Comparison of ENCODE assay signal across 8 cellular contexts in genomic region chr6:158649289-158650143, GRCh38. TPM values are rescaled to one million over a fixed set of nuclear protein-coding genes. Genes with fewer than 3 reads are reported as not detected.
DNase-seq lines count a peak whose midpoint lies in the region; ATAC-seq, FAIRE-seq and TF ChIP-seq lines count a peak whose summit lies in the region.

Gene SYTL3 (plus strand): TSS chr6:158650054. CDS start chr6:158663269, 13,215 bp downstream.

- CTCF ChIA-PET in HepG2 (lab: Yijun Ruan, JAX; ENCODE audit: low intra/inter-chr PET ratio, low total read pairs) = no interaction called here

- ATAC-seq in HepG2 (no peak), HG03175 (IDR thresholded peaks at IDR 0.05; ENCODE audit: unreplicated experiment) (peak; percentile 56), left colon (peak; percentile 16)

- H3K27ac Mint-ChIP-seq in activated naive CD8-positive, alpha-beta T cell treated with anti-CD3 and anti-CD28 coated beads for 36 hours = peak within 1 kb of the TSS; percentile 94

- no peaks in the 10 kb centered on the region for H4K20me1 ChIP-seq in HepG2 (ENCODE audit: insufficient read depth, low read length)

- H3K36me3 ChIP-seq in liver (ENCODE audit: control insufficient read depth in 4 of 4, insufficient read depth in 3 of 4, low read depth in 1 of 4, low read length in 3 of 4) = no peaks in the 10 kb centered on the region
- no peaks in the 10 kb centered on the region for H3K36me3 ChIP-seq in HepG2 (replicated peaks in 1 of 2; ENCODE audit: control insufficient read depth in 1 of 2, insufficient read depth in 2 of 2, low read length in 2 of 2)

- no peaks in the 10 kb centered on the region for H3K27me3 Mint-ChIP-seq in activated naive CD8-positive, alpha-beta T cell treated with anti-CD3 and anti-CD28 coated beads for 36 hours

- POLR2A ChIA-PET in HepG2 (lab: Yijun Ruan, JAX) = no interaction called here

- in situ Hi-C loops in HepG2 (cut with HindIII; ENCODE audit: extremely low pct_ligation_motif_present, low pct_unique_long_range_greater_than_20kb) = no loop called here

- no peaks in the 10 kb centered on the region for H3K27me3 ChIP-seq in liver (ENCODE audit: control insufficient read depth in 4 of 4, insufficient read depth in 4 of 4, low read length in 3 of 4)
- peaks cover 2 to 30% of the 10 kb centered on the region in 2 experiments; a peak in 3 of 5 replicates for H3K27me3 ChIP-seq in HepG2 (ENCODE audit: control insufficient read depth in 1 of 2, insufficient read depth in 2 of 2, low read length in 2 of 2)

- H3K4me3 Mint-ChIP-seq in activated naive CD8-positive, alpha-beta T cell treated with anti-CD3 and anti-CD28 coated beads for 36 hours = peak within 1 kb of the TSS; percentile 86

- no peak for FAIRE-seq in HepG2 (lab: Jason Lieb, UNC)

- H3K4me1 ChIP-seq in liver (ENCODE audit: control insufficient read depth in 4 of 4, insufficient read depth in 4 of 4, low read length in 3 of 4) = peaks cover 0 to 5% (median 4%) of the 10 kb centered on the region in 4 donors
- peaks cover 25% of the 10 kb centered on the region for H3K4me1 ChIP-seq in HepG2 (ENCODE audit: insufficient read depth, low read length)

- no peak within 1 kb of the TSS for H3K4me3 ChIP-seq in liver (ENCODE audit: low read depth in 1 of 3, low read length in 3 of 3)
- H3K4me3 ChIP-seq in HepG2 (replicated peaks in 1 of 3; ENCODE audit: insufficient read depth in 1 of 3, low read depth in 2 of 3, low read length in 3 of 3) = no peak within 1 kb of the TSS

- TF ChIP-seq CTCF in liver (IDR thresholded peaks at IDR 0.05; ENCODE audit: low read depth, low read length, missing input control) (no peak), HepG2 (CRISPR knock-in tag; IDR thresholded peaks at IDR 0.05) (no peak)

- H3K9me3 Mint-ChIP-seq in activated naive CD8-positive, alpha-beta T cell treated with anti-CD3 and anti-CD28 coated beads for 36 hours = peaks cover 8% of the 10 kb centered on the region

- peak within 1 kb of the TSS in 1 of 2 donors; percentile 12 for H3K9ac ChIP-seq in liver (ENCODE audit: low read depth in 1 of 2, low read length in 2 of 2)
- no peak within 1 kb of the TSS for H3K9ac ChIP-seq in HepG2 (ENCODE audit: insufficient read depth, low read depth, low read length)

- peak within 1 kb of the TSS; percentile 22 to 52 for H3K27ac ChIP-seq in liver (ENCODE audit: low read depth in 1 of 2, low read length in 2 of 2)
- H3K27ac ChIP-seq in HepG2 (ENCODE audit: extremely low read length, insufficient read depth, low read length) = no peak within 1 kb of the TSS

- H3K36me3 Mint-ChIP-seq in activated naive CD8-positive, alpha-beta T cell treated with anti-CD3 and anti-CD28 coated beads for 36 hours = peaks cover 54% of the 10 kb centered on the region

- H2AFZ ChIP-seq in HepG2 (ENCODE audit: low read length) = no peak within 1 kb of the TSS

- no TSS peak for BruUV-seq in HepG2 (replicated peaks; lab: Mats Ljungman, UMichigan)

- H3K4me1 Mint-ChIP-seq in activated naive CD8-positive, alpha-beta T cell treated with anti-CD3 and anti-CD28 coated beads for 36 hours = peaks cover 70% of the 10 kb centered on the region

- intact Hi-C loops in HepG2 (cut with micrococcal nuclease; ENCODE audit: unreplicated experiment) = loop anchor here (10.0 kb wide), 1 partner anchor 1115 kb away; the partner anchor contains the start of gene ACAT2
- intact Hi-C loops in left colon (cut with DNase I, micrococcal nuclease) = no loop called here

- TF ChIP-seq POLR2A in HepG2 (IDR thresholded peaks at IDR 0.05; ENCODE audit: insufficient read depth in 1 of 2, low read depth in 2 of 2, low read length in 2 of 2) = no peak

- no peak for TF ChIP-seq RAD21 in liver (IDR thresholded peaks at IDR 0.05)
- no peak for TF ChIP-seq RAD21 in HepG2 (CRISPR knock-in tag; IDR thresholded peaks at IDR 0.05)

- WGBS in liver = 66% methylated on average over 15 of the region's 15 CpGs
- WGBS in HepG2 (ENCODE audit: low lambda C conversion rate) = 29% methylated on average over 15 of the region's 15 CpGs

- no peak within 1 kb of the TSS for H3K4me2 ChIP-seq in HepG2 (ENCODE audit: low read depth, low read length)

- DNase-seq in HepG2 (ENCODE audit: low spot score) (no peak), SW480 (ENCODE audit: low spot score) (peak; percentile 89), left colon (peak; percentile 50 to 61), cerebellar nuclear complex (lab: John Stamatoyannopoulos, UW) (no peak)
- peak; percentile 88 for DNase-seq in activated naive CD8-positive, alpha-beta T cell treated with anti-CD3 and anti-CD28 coated beads for 36 hours
- peak; percentile 48 to 59 for DNase-seq in stimulated activated CD8-positive, alpha-beta memory T cell treated with anti-CD3 and anti-CD28 coated beads, Interleukin-15, amount 100 ng/mL, for 4 hours (ENCODE audit: low read depth in 2 of 2)

- H3K79me2 ChIP-seq in HepG2 (ENCODE audit: insufficient read depth, low read length) = no peaks in the 10 kb centered on the region

- TF ChIP-seq EP300 in HepG2 (IDR thresholded peaks at IDR 0.05; ENCODE audit: low read depth in 2 of 2, low read length in 2 of 2) (no peak), HepG2 (CRISPR knock-in tag; IDR thresholded peaks at IDR 0.05; ENCODE audit: borderline replicate concordance) (no peak)

- no peaks in the 10 kb centered on the region for H3K9me3 ChIP-seq in liver (ENCODE audit: control insufficient read depth in 4 of 4, low read length in 3 of 4)
- no peaks in the 10 kb centered on the region for H3K9me3 ChIP-seq in HepG2 (ENCODE audit: low read length)

TF ChIP-seq in liver, 16 proteins besides CTCF, POLR2A, EP300 and RAD21:
- TF ChIP-seq SP1 (IDR thresholded peaks at IDR 0.05) (peak; percentile 24), RXRA (IDR thresholded peaks at IDR 0.05) (no peak), TAF1 (conservative IDR thresholded peaks at IDR 0.05) (peak; percentile 54), YY1 (IDR thresholded peaks at IDR 0.05) (no peak), ATF3 (IDR thresholded peaks at IDR 0.05) (no peak)

TF ChIP-seq in HepG2, 621 proteins besides CTCF, POLR2A, EP300 and RAD21 (continues in another document):
- TF ChIP-seq ZNF136 (CRISPR knock-in tag; IDR thresholded peaks at IDR 0.05; ENCODE audit: low read depth) = no peak
- TF ChIP-seq, protein P1, sequence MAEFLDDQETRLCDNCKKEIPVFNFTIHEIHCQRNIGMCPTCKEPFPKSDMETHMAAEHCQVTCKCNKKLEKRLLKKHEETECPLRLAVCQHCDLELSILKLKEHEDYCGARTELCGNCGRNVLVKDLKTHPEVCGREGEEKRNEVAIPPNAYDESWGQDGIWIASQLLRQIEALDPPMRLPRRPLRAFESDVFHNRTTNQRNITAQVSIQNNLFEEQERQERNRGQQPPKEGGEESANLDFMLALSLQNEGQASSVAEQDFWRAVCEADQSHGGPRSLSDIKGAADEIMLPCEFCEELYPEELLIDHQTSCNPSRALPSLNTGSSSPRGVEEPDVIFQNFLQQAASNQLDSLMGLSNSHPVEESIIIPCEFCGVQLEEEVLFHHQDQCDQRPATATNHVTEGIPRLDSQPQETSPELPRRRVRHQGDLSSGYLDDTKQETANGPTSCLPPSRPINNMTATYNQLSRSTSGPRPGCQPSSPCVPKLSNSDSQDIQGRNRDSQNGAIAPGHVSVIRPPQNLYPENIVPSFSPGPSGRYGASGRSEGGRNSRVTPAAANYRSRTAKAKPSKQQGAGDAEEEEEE (CRISPR knock-in tag; IDR thresholded peaks at IDR 0.05; ENCODE audit: borderline replicate concordance) = no peak
- no peak for TF ChIP-seq EED (CRISPR knock-in tag; IDR thresholded peaks at IDR 0.05)
- TF ChIP-seq SSRP1 (CRISPR knock-in tag; IDR thresholded peaks at IDR 0.05) = no peak
- TF ChIP-seq, protein P2, sequence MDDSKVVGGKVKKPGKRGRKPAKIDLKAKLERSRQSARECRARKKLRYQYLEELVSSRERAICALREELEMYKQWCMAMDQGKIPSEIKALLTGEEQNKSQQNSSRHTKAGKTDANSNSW (CRISPR knock-in tag; IDR thresholded peaks at IDR 0.05; ENCODE audit: borderline replicate concordance) = no peak

RNA-seq across cellular contexts. Expression of gene SYTL3, which starts in this region (rescaled TPM):
- total RNA-seq in liver (1 to 10 TPM in 1 of 2 donors, under 1 TPM in 1; 0.28 to 1.7 TPM), HepG2 (2016; rRNA removed; fragmentation: Illumina TruSeq; extraction: Trizol) (0.11 and 0.17 TPM in 2 replicates), left colon (1 to 10 TPM; 2.6 to 2.7 TPM)
- polyA plus RNA-seq in liver (under 1 TPM; 0.40 to 0.62 TPM), HepG2 (2011; rRNA removed) (0.21 and 0.28 TPM in 2 replicates)
- total RNA-seq in HepG2 (2016; cell fraction: cytosol; rRNA removed; fragmentation: Illumina TruSeq; extraction: Trizol; ENCODE audit: low read depth) = 0.20 and 0.26 TPM in 2 replicates
- 0.19 and 0.25 TPM in 2 replicates for total RNA-seq in HepG2 (2016; cell fraction: insoluble cytoplasmic fraction; rRNA removed; fragmentation: Illumina TruSeq; extraction: Trizol)
- 0.14 and 0.15 TPM in 2 replicates for total RNA-seq in HepG2 (2016; cell fraction: membrane; rRNA removed; fragmentation: Illumina TruSeq; extraction: Trizol)
- 0.37 and 0.50 TPM in 2 replicates for total RNA-seq in HepG2 (2016; cell fraction: nucleus; rRNA removed; fragmentation: Illumina TruSeq; extraction: Trizol)
- 0.12 and 0.15 TPM in 2 replicates for polyA plus RNA-seq in HepG2 (2011; cell fraction: cytosol; rRNA removed)
- polyA plus RNA-seq in HepG2 (2011; cell fraction: nucleus; rRNA removed) = 0.59 and 0.64 TPM in 2 replicates
- 0.21 and 0.44 TPM in 2 replicates for polyA plus RNA-seq in HepG2 (2012)
- polyA plus RNA-seq in HepG2 (2016; cell fraction: cytosol; fragmentation: Illumina TruSeq; extraction: Trizol; ENCODE audit: low read depth) = 0.16 and 0.17 TPM in 2 replicates
- 0.10 and 0.34 TPM in 2 replicates for polyA plus RNA-seq in HepG2 (2016; cell fraction: insoluble cytoplasmic fraction; fragmentation: Illumina TruSeq; extraction: Trizol; ENCODE audit: low read depth)
- polyA plus RNA-seq in HepG2 (2016; cell fraction: membrane; fragmentation: Illumina TruSeq; extraction: Trizol; ENCODE audit: low read depth) = 0.07 and 0.15 TPM in 2 replicates
- polyA plus RNA-seq in HepG2 (2016; cell fraction: nucleus; fragmentation: Illumina TruSeq; extraction: Trizol; ENCODE audit: insufficient read depth, low read depth) = 0.22 and 0.72 TPM in 2 replicates
- 0.28 TPM in 1 of 2 replicates, not detected in the other for polyA minus RNA-seq in HepG2 (2011; rRNA and poly(A)+ RNA removed; ENCODE audit: low replicate concordance)
- polyA minus RNA-seq in HepG2 (2011; cell fraction: cytosol; rRNA and poly(A)+ RNA removed) = not detected in 2 replicates
- polyA minus RNA-seq in HepG2 (2011; cell fraction: nucleus; rRNA and poly(A)+ RNA removed) = 0.64 and 0.87 TPM in 2 replicates
- total RNA-seq in activated naive CD8-positive, alpha-beta T cell treated with anti-CD3 and anti-CD28 coated beads for 36 hours = 100 to 1,000 TPM in 1 of 2 experiments, 10 to 100 TPM in 1; 97.8 to 101 TPM

Comparison
In these comparisons a context has a peak if more than half of its experiments do, and no peak if none do; other contexts are left out.
1. RNA of gene SYTL3 (total RNA-seq): 97.8 to 101 TPM in activated naive CD8-positive, alpha-beta T cell treated with anti-CD3 and anti-CD28 coated beads for 36 hours; 2.6 to 2.7 TPM in left colon, 0.28 to 1.7 TPM in liver and 0.11 to 0.50 TPM in HepG2; every median in the first group is over 10 times any median in the second.
2. DNase-seq: peak in SW480 (single experiment), activated naive CD8-positive, alpha-beta T cell treated with anti-CD3 and anti-CD28 coated beads for 36 hours (single experiment), left colon (2 of 2) and stimulated activated CD8-positive, alpha-beta memory T cell treated with anti-CD3 and anti-CD28 coated beads, Interleukin-15, amount 100 ng/mL, for 4 hours (2 of 2); none in HepG2 (single experiment) and cerebellar nuclear complex (0 of 2).